11 cellular contexts compared by ENCODE assay signal in genomic region chr10:86306628-86307278, GRCh38. TPM values are rescaled to one million over a fixed set of nuclear protein-coding genes. Genes with fewer than 3 reads are reported as not detected.
A peak's percentile ranks its signal among the peaks of the same experiment; 100 is the strongest.
DNase-seq lines count a peak whose midpoint lies in the region; ATAC-seq and TF ChIP-seq lines count a peak whose summit lies in the region.
"Had no signal": no experiment of that assay in that cellular context is flagged by ENCODE, and none has a peak within 500 bp of the region (broad histone marks: within the 10 kb centered on the region; RNA-seq: fewer than 3 reads in every experiment).

No MANE protein-coding gene starts in this region.

- H3K4me1 ChIP-seq in SJCRH30: no peaks in the 10 kb centered on the region

- peak; percentile 32 for DNase-seq in stimulated activated naive CD8-positive, alpha-beta T cell treated with anti-CD3 and anti-CD28 coated beads, Interleukin-15, Interleukin-2, amounts not matched to agents 100 U/mL and 50 U/mL, for 24 hours
- no peak for DNase-seq in stimulated activated naive CD8-positive, alpha-beta T cell treated with anti-CD3 and anti-CD28 coated beads, Interleukin-15, amount 100 ng/mL, for 72 hours
- DNase-seq in SJCRH30 (peak; percentile 19 to 45), fibroblast of the aortic adventitia (ENCODE audit: low read depth) (peak; percentile 5), SKM-1 treated with dmso at 0.1 percent for 144 hours (lab: John Stamatoyannopoulos, UW; ENCODE audit: unreplicated experiment) (no peak), medulla oblongata (ENCODE audit: extremely low spot score) (no peak)
- DNase-seq: effector memory CD4-positive, alpha-beta T cell; KG1; kidney glomerular epithelial cell had no signal

- no peak overlapping the region for H3K27ac Mint-ChIP-seq in stimulated activated naive CD8-positive, alpha-beta T cell treated with anti-CD3 and anti-CD28 coated beads, Interleukin-15, amount 100 ng/mL, for 72 hours

- no peaks in the 10 kb centered on the region for H3K27me3 ChIP-seq in SJCRH30

- H3K4me3 ChIP-seq in SJCRH30 (no peak overlapping the region), fibroblast of the aortic adventitia (ENCODE audit: low read depth, low read length) (no peak overlapping the region)

- peaks cover 45% of the 10 kb centered on the region for H3K27me3 Mint-ChIP-seq in stimulated activated naive CD8-positive, alpha-beta T cell treated with anti-CD3 and anti-CD28 coated beads, Interleukin-15, amount 100 ng/mL, for 72 hours

- no peak for TF ChIP-seq CTCF in fibroblast of the aortic adventitia (IDR thresholded peaks at IDR 0.05; ENCODE audit: insufficient read depth, low read length)

- ATAC-seq in stimulated activated naive CD8-positive, alpha-beta T cell treated with anti-CD3 and anti-CD28 coated beads, Interleukin-15, Interleukin-2, amounts not matched to agents 100 U/mL and 50 U/mL, for 24 hours: no peak
- ATAC-seq in stimulated activated naive CD8-positive, alpha-beta T cell treated with anti-CD3 and anti-CD28 coated beads, Interleukin-15, amount 100 ng/mL, for 72 hours: no peak
- no peak for ATAC-seq in HG03139 (IDR thresholded peaks at IDR 0.05; ENCODE audit: unreplicated experiment)
- no peak for ATAC-seq in HG02852 (IDR thresholded peaks at IDR 0.05; ENCODE audit: unreplicated experiment)

- no peaks in the 10 kb centered on the region for H3K9me3 Mint-ChIP-seq in stimulated activated naive CD8-positive, alpha-beta T cell treated with anti-CD3 and anti-CD28 coated beads, Interleukin-15, amount 100 ng/mL, for 72 hours

- no peaks in the 10 kb centered on the region for H3K9me3 ChIP-seq in SJCRH30 (replicated peaks)

- H3K4me1 Mint-ChIP-seq in stimulated activated naive CD8-positive, alpha-beta T cell treated with anti-CD3 and anti-CD28 coated beads, Interleukin-15, amount 100 ng/mL, for 72 hours: no peaks in the 10 kb centered on the region

- H3K4me3 Mint-ChIP-seq in stimulated activated naive CD8-positive, alpha-beta T cell treated with anti-CD3 and anti-CD28 coated beads, Interleukin-15, amount 100 ng/mL, for 72 hours: no peak overlapping the region

- H3K36me3 ChIP-seq in SJCRH30: no peaks in the 10 kb centered on the region

- no peak overlapping the region for H3K27ac ChIP-seq in SJCRH30

RNA-seq across cellular contexts. Expression of gene GRID1, which starts 59.8 kb away (rescaled TPM):
- not detected in 2 replicates for total RNA-seq in SJCRH30 (2014; rRNA removed; shearing (Covaris generic))
- total RNA-seq in fibroblast of the aortic adventitia (ENCODE audit: low replicate concordance): not detected in 2 replicates

Comparison
In these comparisons a context has a peak if more than half of its experiments do, and no peak if none do; other contexts are left out.
1. DNase-seq: peak in stimulated activated naive CD8-positive, alpha-beta T cell treated with anti-CD3 and anti-CD28 coated beads, Interleukin-15, Interleukin-2, amounts not matched to agents 100 U/mL and 50 U/mL, for 24 hours (single experiment), SJCRH30 (2 of 2) and fibroblast of the aortic adventitia (single experiment); none in stimulated activated naive CD8-positive, alpha-beta T cell treated with anti-CD3 and anti-CD28 coated beads, Interleukin-15, amount 100 ng/mL, for 72 hours (0 of 2), SKM-1 treated with dmso at 0.1 percent for 144 hours (single experiment) and medulla oblongata (single experiment).